ENCODE assay signal across 19 cellular contexts in genomic region chr7:73437091-73437490, GRCh38. TPM values are rescaled to one million over a fixed set of nuclear protein-coding genes. Genes with fewer than 3 reads are reported as not detected.
"Had no signal": no experiment of that assay in that cellular context is flagged by ENCODE, and none has a peak within 500 bp of the region (broad histone marks: within the 10 kb centered on the region; RNA-seq: fewer than 3 reads in every experiment).

No MANE protein-coding gene starts in this region.

- H3K27ac Mint-ChIP-seq: activated CD8-positive, alpha-beta memory T cell treated with anti-CD3 and anti-CD28 coated beads, Interleukin-2, amount 10 ng/mL, durations not matched to agents 7 days and 5 days; progenitor cell of endocrine pancreas; T-cell had no signal

- H3K27me3 ChIP-seq: adrenal gland, right atrium auricular region, testis had no signal

- H3K27ac ChIP-seq: adrenal gland, cardiac muscle cell, right atrium auricular region, stomach, testis, upper lobe of left lung had no signal

- DNase-seq: activated CD4-positive, alpha-beta T cell treated with anti-CD3 and anti-CD28 coated beads, Interleukin-2, amount 50 U/mL, for 48 hours; activated CD8-positive, alpha-beta memory T cell treated with anti-CD3 and anti-CD28 coated beads, Interleukin-2, amount 10 ng/mL, durations not matched to agents 7 days and 5 days; activated effector memory CD4-positive, alpha-beta T cell treated with Interleukin-2 at 50 U/mL for 16 hours; activated naive CD4-positive, alpha-beta T cell treated with anti-CD3 and anti-CD28 coated beads, Interleukin-2, amount 50 U/mL, for 16 hours; activated T-cell treated with anti-CD3 and anti-CD28 coated beads, Interleukin-2, amount 50 U/mL, for 4 hours; adrenal gland; naive thymus-derived CD8-positive, alpha-beta T cell; occipital lobe; stomach; T-cell; T1000; testis had no signal

- H3K4me3 ChIP-seq: adrenal gland, cardiac muscle cell, lung, right atrium auricular region, smooth muscle cell, stomach, testis, upper lobe of left lung had no signal

- H3K4me3 Mint-ChIP-seq: activated CD8-positive, alpha-beta memory T cell treated with anti-CD3 and anti-CD28 coated beads, Interleukin-2, amount 10 ng/mL, durations not matched to agents 7 days and 5 days; activated T-cell treated with anti-CD3 and anti-CD28 coated beads, Interleukin-2, amount 50 U/mL, for 4 hours; naive thymus-derived CD8-positive, alpha-beta T cell; T-cell had no signal

- H3K27me3 Mint-ChIP-seq: naive thymus-derived CD8-positive, alpha-beta T cell had no signal

- H3K4me2 ChIP-seq: smooth muscle cell had no signal

- H3K9me3 Mint-ChIP-seq: activated T-cell treated with anti-CD3 and anti-CD28 coated beads, Interleukin-2, amount 50 U/mL, for 4 hours; naive thymus-derived CD8-positive, alpha-beta T cell; T-cell had no signal

- ATAC-seq: activated CD8-positive, alpha-beta memory T cell treated with anti-CD3 and anti-CD28 coated beads, Interleukin-2, amount 10 ng/mL, durations not matched to agents 7 days and 5 days; activated T-cell treated with anti-CD3 and anti-CD28 coated beads, Interleukin-2, amount 50 U/mL, for 4 hours; esophagus mucosa; naive thymus-derived CD8-positive, alpha-beta T cell; T-cell had no signal

- H3K9me3 ChIP-seq: adrenal gland, right atrium auricular region, testis had no signal

RNA-seq across cellular contexts. Expression of gene FZD9, which starts 3.5 kb away (rescaled TPM):
- total RNA-seq: activated CD8-positive, alpha-beta memory T cell treated with anti-CD3 and anti-CD28 coated beads, Interleukin-2, amount 10 ng/mL, durations not matched to agents 7 days and 5 days had no signal
